In the genomic region with DNA sequence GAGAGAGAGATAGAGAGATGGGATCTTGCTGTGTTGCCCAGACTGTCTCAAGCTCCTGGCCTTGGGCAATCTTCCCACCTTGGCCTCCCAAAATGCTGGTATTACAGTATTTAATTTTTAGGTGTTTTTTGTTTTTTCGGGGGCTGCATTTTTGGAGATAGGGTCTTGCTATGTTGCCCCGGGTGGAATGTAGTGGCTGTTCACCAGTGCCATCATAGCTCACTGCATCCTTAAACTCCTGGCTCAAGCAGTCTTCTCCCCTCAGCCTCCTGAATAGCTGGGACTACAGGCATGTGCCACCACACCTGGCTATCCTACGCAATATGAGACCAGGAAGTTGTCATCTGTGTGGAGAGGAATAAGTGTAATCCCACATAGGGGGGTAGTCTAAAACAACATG, we compare ENCODE assay signal across 16 cellular contexts. TPM values are rescaled to one million over a fixed set of nuclear protein-coding genes. Genes with fewer than 3 reads are reported as not detected.
DNase-seq lines count a peak whose midpoint lies in the region; ATAC-seq, FAIRE-seq and TF ChIP-seq lines count a peak whose summit lies in the region.
"Had no signal": no experiment of that assay in that cellular context is flagged by ENCODE, and none has a peak within 500 bp of the region (broad histone marks: within the 10 kb centered on the region; RNA-seq: fewer than 3 reads in every experiment).

No MANE protein-coding gene starts in this region.

- no peaks in the 10 kb centered on the region for H3K9me3 Mint-ChIP-seq in activated T-cell treated with anti-CD3 and anti-CD28 coated beads, Interleukin-2, amount 50 U/mL, for 24 hours
- no peaks in the 10 kb centered on the region for H3K9me3 Mint-ChIP-seq in activated naive CD4-positive, alpha-beta T cell treated with anti-CD3 and anti-CD28 coated beads, Interleukin-2, amount 10 ng/mL, durations not matched to agents 7 days and 5 days
- H3K9me3 Mint-ChIP-seq: CD4-positive, CD25-positive, alpha-beta regulatory T cell had no signal

- H3K4me1 ChIP-seq in K562 (replicated peaks in 1 of 2; ENCODE audit: control insufficient read depth in 2 of 2, insufficient read depth in 2 of 2, low read length in 2 of 2) (peaks cover 14% of the 10 kb centered on the region in 2 experiments; a peak in 4 of 5 replicates), HepG2 (ENCODE audit: insufficient read depth, low read length) (peaks cover 33% of the 10 kb centered on the region)
- H3K4me1 ChIP-seq: HAP-1 had no signal

- H3K9ac ChIP-seq in K562 (ENCODE audit: insufficient read depth in 1 of 2, low read depth in 2 of 2, low read length in 2 of 2) (no peak overlapping the region), HepG2 (ENCODE audit: insufficient read depth, low read depth, low read length) (no peak overlapping the region)

- H3K9me1 ChIP-seq in K562 (ENCODE audit: control insufficient read depth, insufficient read depth, low read length): no peaks in the 10 kb centered on the region

- no peak overlapping the region for H3K4me2 ChIP-seq in K562 (ENCODE audit: insufficient read depth, low read length)
- H3K4me2 ChIP-seq in HepG2 (ENCODE audit: low read depth, low read length): no peak overlapping the region

- no peak; the same call in 2 of the 3 replicates for ATAC-seq in K562
- no peak for ATAC-seq in HepG2
- ATAC-seq in GM19467 (IDR thresholded peaks at IDR 0.05; ENCODE audit: unreplicated experiment): no peak

- no TSS peak for BruUV-seq in K562 (replicated peaks; lab: Mats Ljungman, UMichigan)
- BruUV-seq in HepG2 (replicated peaks; lab: Mats Ljungman, UMichigan): no TSS peak

- H3K4me3 ChIP-seq in K562 (no peak overlapping the region), HepG2 (replicated peaks in 1 of 3; ENCODE audit: insufficient read depth in 1 of 3, low read depth in 2 of 3, low read length in 3 of 3) (no peak overlapping the region)
- H3K4me3 ChIP-seq: BLaER1 treated with 17β-estradiol and CSF1 and Interleukin-3, amounts not matched to agents 10 nM and 100 nM; HAP-1 had no signal

- TF ChIP-seq POLR2A in K562 (conservative IDR thresholded peaks at IDR 0.05) (no peak), HepG2 (IDR thresholded peaks at IDR 0.05; ENCODE audit: insufficient read depth in 1 of 2, low read depth in 2 of 2, low read length in 2 of 2) (no peak)

- intact Hi-C loops in K562 (cut with micrococcal nuclease) (no loop called here), HepG2 (cut with micrococcal nuclease; ENCODE audit: unreplicated experiment) (no loop called here)

- TF ChIP-seq RAD21 in K562 (CRISPR knock-in tag; conservative IDR thresholded peaks at IDR 0.05 in 1 of 2, IDR thresholded peaks at IDR 0.05 in 1 of 2) (no peak), HepG2 (CRISPR knock-in tag; IDR thresholded peaks at IDR 0.05) (no peak)

- no peak overlapping the region for H3K4me3 Mint-ChIP-seq in activated T-cell treated with anti-CD3 and anti-CD28 coated beads, Interleukin-2, amount 50 U/mL, for 24 hours
- no peak overlapping the region for H3K4me3 Mint-ChIP-seq in activated naive CD4-positive, alpha-beta T cell treated with anti-CD3 and anti-CD28 coated beads, Interleukin-2, amount 10 ng/mL, durations not matched to agents 7 days and 5 days
- H3K4me3 Mint-ChIP-seq: CD4-positive, CD25-positive, alpha-beta regulatory T cell had no signal

- CTCF ChIA-PET in K562 (lab: Yijun Ruan, JAX; ENCODE audit: low intra/inter-chr PET ratio) (no interaction called here), HepG2 (lab: Yijun Ruan, JAX; ENCODE audit: low intra/inter-chr PET ratio, low total read pairs) (no interaction called here)
- CTCF ChIA-PET in activated naive CD4-positive, alpha-beta T cell treated with anti-CD3 and anti-CD28 coated beads, Interleukin-2, amount 10 ng/mL, durations not matched to agents 7 days and 5 days (lab: Charles Lee): interaction anchor here (1.1 kb wide), 1 partner anchor 69 kb away, joined by 3 read pairs; a partner anchor contains a TSS

- H4K20me1 ChIP-seq in K562 (replicated peaks; ENCODE audit: control insufficient read depth, insufficient read depth, low read length): 0 out of 2 replicates have a peak, but pooled peaks cover 9% of the 10 kb centered on the region
- no peaks in the 10 kb centered on the region; the same call in 1 of the 2 replicates for H4K20me1 ChIP-seq in HepG2 (ENCODE audit: insufficient read depth, low read length)

- peaks cover 17% of the 10 kb centered on the region for H3K36me3 Mint-ChIP-seq in activated T-cell treated with anti-CD3 and anti-CD28 coated beads, Interleukin-2, amount 50 U/mL, for 24 hours (ENCODE audit: low read depth)
- H3K36me3 Mint-ChIP-seq in activated naive CD4-positive, alpha-beta T cell treated with anti-CD3 and anti-CD28 coated beads, Interleukin-2, amount 10 ng/mL, durations not matched to agents 7 days and 5 days: peaks cover 1% of the 10 kb centered on the region

- H2AFZ ChIP-seq in K562 (ENCODE audit: low read depth, low read length): no peak overlapping the region
- H2AFZ ChIP-seq in HepG2 (ENCODE audit: low read length): no peak overlapping the region

- WGBS in K562 (ENCODE audit: insufficient coverage, low coverage, missing lambda C conversion rate): 88% methylated on average over 3 of the region's 3 CpGs
- 100% methylated on average over 3 of the region's 3 CpGs for WGBS in HepG2 (ENCODE audit: low lambda C conversion rate)

- POLR2A ChIA-PET in K562 (lab: Yijun Ruan, JAX) (interaction anchor here (2.0 kb wide), 1 partner anchor 16 kb away, joined by 6 read pairs; no protein-coding TSS in a partner anchor), HepG2 (lab: Yijun Ruan, JAX) (no interaction called here)

- H3K27me3 Mint-ChIP-seq in activated T-cell treated with anti-CD3 and anti-CD28 coated beads, Interleukin-2, amount 50 U/mL, for 24 hours: no peaks in the 10 kb centered on the region
- H3K27me3 Mint-ChIP-seq in activated naive CD4-positive, alpha-beta T cell treated with anti-CD3 and anti-CD28 coated beads, Interleukin-2, amount 10 ng/mL, durations not matched to agents 7 days and 5 days: no peaks in the 10 kb centered on the region
- H3K27me3 Mint-ChIP-seq: CD4-positive, CD25-positive, alpha-beta regulatory T cell had no signal

- H3K4me1 Mint-ChIP-seq in activated T-cell treated with anti-CD3 and anti-CD28 coated beads, Interleukin-2, amount 50 U/mL, for 24 hours (ENCODE audit: low read depth): peaks cover 10% of the 10 kb centered on the region
- no peaks in the 10 kb centered on the region for H3K4me1 Mint-ChIP-seq in activated naive CD4-positive, alpha-beta T cell treated with anti-CD3 and anti-CD28 coated beads, Interleukin-2, amount 10 ng/mL, durations not matched to agents 7 days and 5 days

- peaks cover 3% of the 10 kb centered on the region; the same call in 1 of the 3 replicates for H3K79me2 ChIP-seq in K562 (ENCODE audit: control insufficient read depth, insufficient read depth, low read length)
- H3K79me2 ChIP-seq in HepG2 (ENCODE audit: insufficient read depth, low read length): peaks cover 10% of the 10 kb centered on the region

- H3K9me3 ChIP-seq in K562 (replicated peaks; ENCODE audit: control insufficient read depth, insufficient read depth, low read depth, low read length): no peaks in the 10 kb centered on the region
- H3K9me3 ChIP-seq in HepG2 (ENCODE audit: low read length): no peaks in the 10 kb centered on the region
- H3K9me3 ChIP-seq: BLaER1 treated with 17β-estradiol and CSF1 and Interleukin-3, amounts not matched to agents 10 nM and 100 nM; HAP-1 had no signal

- no peak for TF ChIP-seq EP300 in K562 (IDR thresholded peaks at IDR 0.05; ENCODE audit: low read length)
- TF ChIP-seq EP300 in HepG2 (IDR thresholded peaks at IDR 0.05; ENCODE audit: low read depth in 2 of 2, low read length in 2 of 2): no peak
- no peak for TF ChIP-seq EP300 in HepG2 (CRISPR knock-in tag; IDR thresholded peaks at IDR 0.05; ENCODE audit: borderline replicate concordance)

- H3K27me3 ChIP-seq in K562 (ENCODE audit: control insufficient read depth in 2 of 2, insufficient read depth in 2 of 2, low read length in 2 of 2): no peaks in the 10 kb centered on the region
- H3K27me3 ChIP-seq in HepG2 (ENCODE audit: control insufficient read depth in 1 of 2, insufficient read depth in 2 of 2, low read length in 2 of 2): no peaks in the 10 kb centered on the region
- H3K27me3 ChIP-seq: BLaER1 treated with 17β-estradiol and CSF1 and Interleukin-3, amounts not matched to agents 10 nM and 100 nM had no signal

- no peak for TF ChIP-seq CTCF in K562 (IDR thresholded peaks at IDR 0.05 in 2 of 3, conservative IDR thresholded peaks at IDR 0.05 in 1 of 3; ENCODE audit: insufficient read depth in 2 of 3, low read depth in 1 of 3, low read length in 3 of 3)
- TF ChIP-seq CTCF in HepG2 (CRISPR knock-in tag; IDR thresholded peaks at IDR 0.05): no peak

- no peak for DNase-seq in activated T-cell treated with anti-CD3 and anti-CD28 coated beads, Interleukin-2, amount 50 U/mL, for 24 hours
- no peak for DNase-seq in activated T-cell treated with anti-CD3 and anti-CD28 coated beads for 4 hours
- no peak for DNase-seq in K562 (ENCODE audit: extremely low read depth in 1 of 4, low spot score in 3 of 4)
- no peak for DNase-seq in HepG2 (ENCODE audit: low spot score)
- no peak for DNase-seq in SHP77 treated with DMSO at 0.1 percent for 48 hours (lab: John Stamatoyannopoulos, UW)
- no peak for DNase-seq in activated naive CD4-positive, alpha-beta T cell treated with anti-CD3 and anti-CD28 coated beads, Interleukin-2, amount 10 ng/mL, durations not matched to agents 7 days and 5 days
- DNase-seq: 8988T; CD4-positive, CD25-positive, alpha-beta regulatory T cell; DMS53; GF-D8 had no signal

- H3K27ac ChIP-seq in K562 (ENCODE audit: extremely low read depth, low read depth, low read length) (no peak overlapping the region), HepG2 (ENCODE audit: extremely low read length, insufficient read depth, low read length) (no peak overlapping the region)

- in situ Hi-C loops in K562 (cut with MboI) (loop anchor here (5.0 kb wide), 1 partner anchor 34 kb away; no protein-coding TSS in a partner anchor), HepG2 (cut with HindIII; ENCODE audit: extremely low pct_ligation_motif_present, low pct_unique_long_range_greater_than_20kb) (no loop called here)

- H3K36me3 ChIP-seq in K562 (ENCODE audit: control insufficient read depth, insufficient read depth, low read length): peaks cover 21% of the 10 kb centered on the region; the same call in 1 of the 3 replicates
- peaks cover 0 to 3% of the 10 kb centered on the region in 2 experiments; a peak in 1 of 5 replicates for H3K36me3 ChIP-seq in HepG2 (replicated peaks in 1 of 2; ENCODE audit: control insufficient read depth in 1 of 2, insufficient read depth in 2 of 2, low read length in 2 of 2)
- H3K36me3 ChIP-seq: HAP-1 had no signal

- H3K27ac Mint-ChIP-seq in activated T-cell treated with anti-CD3 and anti-CD28 coated beads, Interleukin-2, amount 50 U/mL, for 24 hours: peak overlapping the region; percentile 40
- H3K27ac Mint-ChIP-seq in activated naive CD4-positive, alpha-beta T cell treated with anti-CD3 and anti-CD28 coated beads, Interleukin-2, amount 10 ng/mL, durations not matched to agents 7 days and 5 days: no peak overlapping the region

- no peak for FAIRE-seq in K562 (lab: Jason Lieb, UNC)
- no peak for FAIRE-seq in HepG2 (lab: Jason Lieb, UNC)
- FAIRE-seq: GM19239, H1, HTR-8/SVneo had no signal

RNA-seq across cellular contexts. Expression of a gene that starts 42.4 kb away (rescaled TPM):
- 25.1 and 37.5 TPM in 2 replicates for total RNA-seq in K562 (2011; cell fraction: chromatin; rRNA removed; ENCODE audit: low replicate concordance)
- 22.6 and 24.3 TPM in 2 replicates for total RNA-seq in K562 (2011; cell fraction: nucleolus; rRNA removed)
- 26.7 and 37.0 TPM in 2 replicates for total RNA-seq in K562 (2011; cell fraction: nucleoplasm; rRNA removed)
- total RNA-seq in K562 (2014; rRNA removed) (5.0 and 10.3 TPM in 2 replicates), K562 (2014; rRNA removed; fragmentation: Illumina TruSeq; extraction: Trizol) (9.0 and 9.6 TPM in 2 replicates), K562 (2015; rRNA removed; fragmentation: Illumina TruSeq; extraction: Trizol) (7.6 and 8.2 TPM in 2 replicates), K562 (2021) (11.4 and 12.3 TPM in 2 replicates), HepG2 (2016; rRNA removed; fragmentation: Illumina TruSeq; extraction: Trizol) (7.3 and 7.7 TPM in 2 replicates)
- polyA plus RNA-seq in K562 (2011; rRNA removed) (23.6 and 26.0 TPM in 2 replicates), K562 (2014; fragmentation: Illumina TruSeq; extraction: Trizol) (10.6 and 11.8 TPM in 2 replicates), K562 (2014; fragmentation: Nextera tagmentation; extraction: Ambion mirVana) (1 to 10 TPM; 1.5 to 1.7 TPM), K562 (2014; rRNA removed) (10.1 and 11.7 TPM in 2 replicates), HepG2 (2011; rRNA removed) (13.5 and 17.3 TPM in 2 replicates)
- polyA plus RNA-seq in K562 (2011; cell fraction: cytosol; rRNA removed): 25.6 and 33.4 TPM in 2 replicates
- polyA plus RNA-seq in K562 (2011; cell fraction: nucleus; rRNA removed): 46.8 and 68.8 TPM in 2 replicates
- polyA plus RNA-seq in K562 (2012): 7.9 and 17.0 TPM in 2 replicates
- 10.4 and 17.3 TPM in 2 replicates for polyA minus RNA-seq in K562 (2011; rRNA and poly(A)+ RNA removed)
- polyA minus RNA-seq in K562 (2011; cell fraction: cytosol; rRNA and poly(A)+ RNA removed): 7.6 and 9.8 TPM in 2 replicates
- polyA minus RNA-seq in K562 (2011; cell fraction: nucleus; rRNA and poly(A)+ RNA removed): 10.2 and 12.0 TPM in 2 replicates
- total RNA-seq in HepG2 (2016; cell fraction: cytosol; rRNA removed; fragmentation: Illumina TruSeq; extraction: Trizol; ENCODE audit: low read depth): 2.4 and 3.2 TPM in 2 replicates
- total RNA-seq in HepG2 (2016; cell fraction: insoluble cytoplasmic fraction; rRNA removed; fragmentation: Illumina TruSeq; extraction: Trizol): 7.3 and 7.8 TPM in 2 replicates
- 6.7 and 7.6 TPM in 2 replicates for total RNA-seq in HepG2 (2016; cell fraction: membrane; rRNA removed; fragmentation: Illumina TruSeq; extraction: Trizol)
- 6.7 and 8.8 TPM in 2 replicates for total RNA-seq in HepG2 (2016; cell fraction: nucleus; rRNA removed; fragmentation: Illumina TruSeq; extraction: Trizol)
- polyA plus RNA-seq in HepG2 (2011; cell fraction: cytosol; rRNA removed): 10.1 and 11.5 TPM in 2 replicates
- 42.5 and 49.3 TPM in 2 replicates for polyA plus RNA-seq in HepG2 (2011; cell fraction: nucleus; rRNA removed)
- 7.8 and 8.2 TPM in 2 replicates for polyA plus RNA-seq in HepG2 (2012)
- 3.2 and 3.4 TPM in 2 replicates for polyA plus RNA-seq in HepG2 (2016; cell fraction: cytosol; fragmentation: Illumina TruSeq; extraction: Trizol; ENCODE audit: low read depth)
- 7.2 and 8.3 TPM in 2 replicates for polyA plus RNA-seq in HepG2 (2016; cell fraction: insoluble cytoplasmic fraction; fragmentation: Illumina TruSeq; extraction: Trizol; ENCODE audit: low read depth)
- 5.2 and 5.4 TPM in 2 replicates for polyA plus RNA-seq in HepG2 (2016; cell fraction: membrane; fragmentation: Illumina TruSeq; extraction: Trizol; ENCODE audit: low read depth)
- polyA plus RNA-seq in HepG2 (2016; cell fraction: nucleus; fragmentation: Illumina TruSeq; extraction: Trizol; ENCODE audit: insufficient read depth, low read depth): 13.1 and 16.6 TPM in 2 replicates
- 18.1 and 37.2 TPM in 2 replicates for polyA minus RNA-seq in HepG2 (2011; rRNA and poly(A)+ RNA removed; ENCODE audit: low replicate concordance)
- polyA minus RNA-seq in HepG2 (2011; cell fraction: cytosol; rRNA and poly(A)+ RNA removed): 6.1 and 7.2 TPM in 2 replicates
- 15.7 and 20.1 TPM in 2 replicates for polyA minus RNA-seq in HepG2 (2011; cell fraction: nucleus; rRNA and poly(A)+ RNA removed)
